14 cellular contexts compared by ENCODE assay signal in genomic region chr2:75558786-75559428, GRCh38. TPM values are rescaled to one million over a fixed set of nuclear protein-coding genes. Genes with fewer than 3 reads are reported as not detected.
A peak's percentile ranks its signal among the peaks of the same experiment; 100 is the strongest.
DNase-seq lines count a peak whose midpoint lies in the region; ATAC-seq and TF ChIP-seq lines count a peak whose summit lies in the region.
"Had no signal": no experiment of that assay in that cellular context is flagged by ENCODE, and none has a peak within 500 bp of the region (broad histone marks: within the 10 kb centered on the region; RNA-seq: fewer than 3 reads in every experiment).

No MANE protein-coding gene starts in this region.

- in situ Hi-C loops in astrocyte of the spinal cord (cut with HindIII; ENCODE audit: low sequenced_read_pairs) = no loop called here

- DNase-seq in A172 (ENCODE audit: low spot score) = peak; percentile 34
- peak; percentile 44 for DNase-seq in ELR (ENCODE audit: low read depth)
- DNase-seq in astrocyte of the spinal cord (ENCODE audit: low read depth, low spot score) = peak; percentile 15
- peak; percentile 67 for DNase-seq in kidney tubule cell (ENCODE audit: low spot score)
- no peak for DNase-seq in iPS-NIHi11 (ENCODE audit: low spot score)
- DNase-seq in retina = no peak
- no peak for DNase-seq in activated T-cell treated with anti-CD3 and anti-CD28 coated beads for 4 hours
- DNase-seq: activated CD4-positive, alpha-beta T cell treated with anti-CD3 and anti-CD28 coated beads, Interleukin-2, amount 50 U/mL, for 4 hours; activated naive CD4-positive, alpha-beta T cell treated with anti-CD3 and anti-CD28 coated beads for 36 hours; CD4-positive, CD25-positive, alpha-beta regulatory T cell; midbrain; NCI-H1436 treated with DMSO at 0.1 percent for 48 hours had no signal

- ATAC-seq in HG02938 (IDR thresholded peaks at IDR 0.05; ENCODE audit: unreplicated experiment) = no peak

- H3K4me3 ChIP-seq in astrocyte of the spinal cord (ENCODE audit: low read depth, low read length) = peak overlapping the region; percentile 24

- TF ChIP-seq CTCF in astrocyte of the spinal cord (IDR thresholded peaks at IDR 0.05; ENCODE audit: low read depth, low read length) = no peak

RNA-seq across cellular contexts. Expression of gene EVA1A, which starts 1.8 kb away (rescaled TPM):
- 24.6 and 38.3 TPM in 2 replicates for total RNA-seq in A172 (2014; rRNA removed; shearing (Covaris generic))
- total RNA-seq: activated naive CD4-positive, alpha-beta T cell treated with anti-CD3 and anti-CD28 coated beads for 36 hours; CD4-positive, CD25-positive, alpha-beta regulatory T cell; vagina had no signal

Comparison
In these comparisons a context has a peak if more than half of its experiments do, and no peak if none do; other contexts are left out.
1. DNase-seq: peak in A172 (single experiment), ELR (single experiment), astrocyte of the spinal cord (single experiment) and kidney tubule cell (single experiment); none in iPS-NIHi11 (single experiment), retina (single experiment) and activated T-cell treated with anti-CD3 and anti-CD28 coated beads for 4 hours (single experiment).